Comparison of ENCODE assay signal across 1 cellular context in the genomic region with DNA sequence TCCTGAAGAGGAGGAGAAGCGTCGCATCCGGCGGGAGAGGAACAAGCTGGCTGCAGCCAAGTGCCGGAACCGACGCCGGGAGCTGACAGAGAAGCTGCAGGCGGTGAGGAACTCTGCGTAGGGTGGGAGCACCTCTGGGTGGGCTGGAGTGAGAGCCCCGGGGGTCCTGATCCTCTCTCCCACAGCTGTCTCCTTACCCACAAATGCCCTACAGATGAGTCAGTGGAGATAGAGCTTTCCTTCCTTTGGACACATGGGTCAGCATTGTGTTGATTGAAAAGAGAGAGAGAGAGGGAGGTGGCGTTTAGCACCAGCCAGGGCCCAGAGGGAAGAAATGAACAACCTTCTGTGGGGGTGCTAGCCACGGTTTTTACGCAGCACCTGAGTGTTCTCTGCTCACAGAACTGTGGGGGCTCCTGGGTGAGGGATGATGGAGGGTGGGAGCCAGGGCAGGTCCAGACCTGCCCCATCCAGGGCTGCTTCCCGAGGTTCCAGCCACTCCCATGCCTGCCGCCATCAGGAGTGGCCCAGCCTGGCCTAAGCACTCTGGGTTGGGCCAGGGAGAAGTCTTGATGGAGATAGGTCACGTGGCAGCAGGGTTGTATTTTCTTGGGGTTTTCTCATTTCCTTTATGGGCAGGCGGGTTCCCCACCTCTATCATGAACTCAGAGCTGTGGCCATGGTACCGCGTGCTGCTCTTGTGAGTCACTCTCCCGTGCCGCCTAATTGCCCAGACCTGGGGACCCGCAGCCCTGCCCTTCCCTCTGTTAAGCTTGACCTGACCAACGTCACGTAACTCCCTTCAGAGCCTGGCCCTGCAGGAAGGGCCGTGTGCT.
TF ChIP-seq lines count a peak whose summit lies in the region.

No MANE protein-coding gene starts in this region.

TF ChIP-seq in WTC11, 78 proteins besides CTCF, POLR2A, EP300 and RAD21 (continued from another document):
- TF ChIP-seq, protein P1, sequence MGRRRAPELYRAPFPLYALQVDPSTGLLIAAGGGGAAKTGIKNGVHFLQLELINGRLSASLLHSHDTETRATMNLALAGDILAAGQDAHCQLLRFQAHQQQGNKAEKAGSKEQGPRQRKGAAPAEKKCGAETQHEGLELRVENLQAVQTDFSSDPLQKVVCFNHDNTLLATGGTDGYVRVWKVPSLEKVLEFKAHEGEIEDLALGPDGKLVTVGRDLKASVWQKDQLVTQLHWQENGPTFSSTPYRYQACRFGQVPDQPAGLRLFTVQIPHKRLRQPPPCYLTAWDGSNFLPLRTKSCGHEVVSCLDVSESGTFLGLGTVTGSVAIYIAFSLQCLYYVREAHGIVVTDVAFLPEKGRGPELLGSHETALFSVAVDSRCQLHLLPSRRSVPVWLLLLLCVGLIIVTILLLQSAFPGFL (CRISPR knock-in tag; IDR thresholded peaks at IDR 0.05; ENCODE audit: borderline replicate concordance): no peak
- TF ChIP-seq TEAD4 (CRISPR knock-in tag; IDR thresholded peaks at IDR 0.05) (no peak), RELA (CRISPR knock-in tag; IDR thresholded peaks at IDR 0.05; ENCODE audit: borderline replicate concordance) (no peak), CREM (CRISPR knock-in tag; IDR thresholded peaks at IDR 0.05) (no peak)
- TF ChIP-seq, protein P2, sequence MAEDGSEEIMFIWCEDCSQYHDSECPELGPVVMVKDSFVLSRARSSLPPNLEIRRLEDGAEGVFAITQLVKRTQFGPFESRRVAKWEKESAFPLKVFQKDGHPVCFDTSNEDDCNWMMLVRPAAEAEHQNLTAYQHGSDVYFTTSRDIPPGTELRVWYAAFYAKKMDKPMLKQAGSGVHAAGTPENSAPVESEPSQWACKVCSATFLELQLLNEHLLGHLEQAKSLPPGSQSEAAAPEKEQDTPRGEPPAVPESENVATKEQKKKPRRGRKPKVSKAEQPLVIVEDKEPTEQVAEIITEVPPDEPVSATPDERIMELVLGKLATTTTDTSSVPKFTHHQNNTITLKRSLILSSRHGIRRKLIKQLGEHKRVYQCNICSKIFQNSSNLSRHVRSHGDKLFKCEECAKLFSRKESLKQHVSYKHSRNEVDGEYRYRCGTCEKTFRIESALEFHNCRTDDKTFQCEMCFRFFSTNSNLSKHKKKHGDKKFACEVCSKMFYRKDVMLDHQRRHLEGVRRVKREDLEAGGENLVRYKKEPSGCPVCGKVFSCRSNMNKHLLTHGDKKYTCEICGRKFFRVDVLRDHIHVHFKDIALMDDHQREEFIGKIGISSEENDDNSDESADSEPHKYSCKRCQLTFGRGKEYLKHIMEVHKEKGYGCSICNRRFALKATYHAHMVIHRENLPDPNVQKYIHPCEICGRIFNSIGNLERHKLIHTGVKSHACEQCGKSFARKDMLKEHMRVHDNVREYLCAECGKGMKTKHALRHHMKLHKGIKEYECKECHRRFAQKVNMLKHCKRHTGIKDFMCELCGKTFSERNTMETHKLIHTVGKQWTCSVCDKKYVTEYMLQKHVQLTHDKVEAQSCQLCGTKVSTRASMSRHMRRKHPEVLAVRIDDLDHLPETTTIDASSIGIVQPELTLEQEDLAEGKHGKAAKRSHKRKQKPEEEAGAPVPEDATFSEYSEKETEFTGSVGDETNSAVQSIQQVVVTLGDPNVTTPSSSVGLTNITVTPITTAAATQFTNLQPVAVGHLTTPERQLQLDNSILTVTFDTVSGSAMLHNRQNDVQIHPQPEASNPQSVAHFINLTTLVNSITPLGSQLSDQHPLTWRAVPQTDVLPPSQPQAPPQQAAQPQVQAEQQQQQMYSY (CRISPR knock-in tag; IDR thresholded peaks at IDR 0.05): no peak
- TF ChIP-seq, protein P3, sequence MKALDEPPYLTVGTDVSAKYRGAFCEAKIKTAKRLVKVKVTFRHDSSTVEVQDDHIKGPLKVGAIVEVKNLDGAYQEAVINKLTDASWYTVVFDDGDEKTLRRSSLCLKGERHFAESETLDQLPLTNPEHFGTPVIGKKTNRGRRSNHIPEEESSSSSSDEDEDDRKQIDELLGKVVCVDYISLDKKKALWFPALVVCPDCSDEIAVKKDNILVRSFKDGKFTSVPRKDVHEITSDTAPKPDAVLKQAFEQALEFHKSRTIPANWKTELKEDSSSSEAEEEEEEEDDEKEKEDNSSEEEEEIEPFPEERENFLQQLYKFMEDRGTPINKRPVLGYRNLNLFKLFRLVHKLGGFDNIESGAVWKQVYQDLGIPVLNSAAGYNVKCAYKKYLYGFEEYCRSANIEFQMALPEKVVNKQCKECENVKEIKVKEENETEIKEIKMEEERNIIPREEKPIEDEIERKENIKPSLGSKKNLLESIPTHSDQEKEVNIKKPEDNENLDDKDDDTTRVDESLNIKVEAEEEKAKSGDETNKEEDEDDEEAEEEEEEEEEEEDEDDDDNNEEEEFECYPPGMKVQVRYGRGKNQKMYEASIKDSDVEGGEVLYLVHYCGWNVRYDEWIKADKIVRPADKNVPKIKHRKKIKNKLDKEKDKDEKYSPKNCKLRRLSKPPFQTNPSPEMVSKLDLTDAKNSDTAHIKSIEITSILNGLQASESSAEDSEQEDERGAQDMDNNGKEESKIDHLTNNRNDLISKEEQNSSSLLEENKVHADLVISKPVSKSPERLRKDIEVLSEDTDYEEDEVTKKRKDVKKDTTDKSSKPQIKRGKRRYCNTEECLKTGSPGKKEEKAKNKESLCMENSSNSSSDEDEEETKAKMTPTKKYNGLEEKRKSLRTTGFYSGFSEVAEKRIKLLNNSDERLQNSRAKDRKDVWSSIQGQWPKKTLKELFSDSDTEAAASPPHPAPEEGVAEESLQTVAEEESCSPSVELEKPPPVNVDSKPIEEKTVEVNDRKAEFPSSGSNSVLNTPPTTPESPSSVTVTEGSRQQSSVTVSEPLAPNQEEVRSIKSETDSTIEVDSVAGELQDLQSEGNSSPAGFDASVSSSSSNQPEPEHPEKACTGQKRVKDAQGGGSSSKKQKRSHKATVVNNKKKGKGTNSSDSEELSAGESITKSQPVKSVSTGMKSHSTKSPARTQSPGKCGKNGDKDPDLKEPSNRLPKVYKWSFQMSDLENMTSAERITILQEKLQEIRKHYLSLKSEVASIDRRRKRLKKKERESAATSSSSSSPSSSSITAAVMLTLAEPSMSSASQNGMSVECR (CRISPR knock-in tag; IDR thresholded peaks at IDR 0.05; ENCODE audit: borderline replicate concordance): no peak
TF ChIP-seq in WTC11: peak in this region for 0.
